Comparison of ENCODE assay signal across 2 cellular contexts in genomic region chr12:12596598-12596997, GRCh38.
A peak's percentile ranks its signal among the peaks of the same experiment; 100 is the strongest.
TF ChIP-seq lines count a peak whose summit lies in the region.

No MANE protein-coding gene starts in this region.

TF ChIP-seq in HEK293, 187 proteins besides CTCF, POLR2A, EP300 and RAD21:
- TF ChIP-seq ZNF280D (tag by site-specific recombination; IDR thresholded peaks at IDR 0.05) (0 out of 2 replicates have a peak, but pooled peaks have one; percentile 16), ZNF146 (tag by site-specific recombination; IDR thresholded peaks at IDR 0.05) (peak; percentile 96), ZNF580 (tag by site-specific recombination; IDR thresholded peaks at IDR 0.05) (peak; percentile 26; the same call in 1 of the 2 replicates)

TF ChIP-seq in K562, 482 proteins besides CTCF, POLR2A, EP300 and RAD21:
- TF ChIP-seq ZNF146 (CRISPR knock-in tag; IDR thresholded peaks at IDR 0.05; ENCODE audit: unreplicated experiment): peak; percentile 79
- TF ChIP-seq BCOR (IDR thresholded peaks at IDR 0.05): peak; percentile 22; the same call in 1 of the 2 replicates
